In genomic region chr12:124875803-124876132, GRCh38 we compare ENCODE assay signal across 1 cellular context.
TF ChIP-seq lines count a peak whose summit lies in the region.

No MANE protein-coding gene starts in this region.

TF ChIP-seq in A549, 52 proteins besides CTCF, POLR2A, EP300 and RAD21 (continued from another document):
- TF ChIP-seq MAX (IDR thresholded peaks at IDR 0.05): no peak
